8 cellular contexts compared by ENCODE assay signal in the genomic region with DNA sequence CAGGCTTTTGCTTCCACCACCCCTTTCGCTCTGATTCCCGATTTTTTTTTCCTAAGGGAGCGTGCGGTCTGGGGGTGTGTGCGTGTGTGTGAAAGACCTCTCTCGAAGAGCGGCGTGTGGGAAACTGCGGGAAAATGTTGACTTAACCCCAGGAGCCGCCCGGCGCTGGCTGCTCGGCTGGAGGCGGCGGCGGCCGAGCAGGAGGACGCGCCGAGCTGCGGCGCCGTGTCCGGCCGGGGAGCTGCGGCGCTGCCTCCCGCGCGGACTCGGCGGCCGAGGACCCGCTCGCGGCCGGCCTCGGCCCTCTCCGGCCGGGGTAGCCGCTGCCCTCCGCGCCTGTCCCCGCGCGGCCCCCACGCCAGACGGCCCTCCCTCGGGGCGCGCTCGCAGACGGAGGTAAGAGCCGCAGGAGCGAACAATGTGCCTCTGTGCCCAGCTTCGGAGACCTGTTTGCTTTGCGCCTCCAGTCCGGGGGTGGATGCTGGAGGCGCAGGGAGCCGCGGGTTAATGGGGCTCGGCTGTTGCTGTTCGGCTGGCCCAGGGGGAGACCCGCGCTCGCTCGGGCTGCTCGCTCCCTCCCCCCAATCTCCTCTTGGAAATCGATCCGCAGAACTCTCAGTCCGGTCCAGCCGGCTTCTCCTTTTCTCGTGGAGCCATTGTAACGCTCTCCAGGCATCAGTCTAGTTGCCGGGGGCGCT.
A peak's percentile ranks its signal among the peaks of the same experiment; 100 is the strongest.
DNase-seq lines count a peak whose midpoint lies in the region; ATAC-seq and TF ChIP-seq lines count a peak whose summit lies in the region.

No MANE protein-coding gene starts in this region.

- H3K4me3 ChIP-seq in epithelial cell of esophagus (ENCODE audit: low read length) (peak overlapping the region; percentile 71), mucosa of stomach (ENCODE audit: low read length) (peak overlapping the region; percentile 42)

- H3K4me1 ChIP-seq in mucosa of stomach (ENCODE audit: control insufficient read depth, insufficient read depth, low read length), result peaks cover 7% of the 10 kb centered on the region

- TF ChIP-seq CTCF in epithelial cell of esophagus (IDR thresholded peaks at IDR 0.05; ENCODE audit: insufficient read depth, low read depth, low read length, missing control alignments), result no peak

- peak overlapping the region; percentile 63 for H3K9ac ChIP-seq in mucosa of stomach (ENCODE audit: low read length)

- ATAC-seq in HG02973 (IDR thresholded peaks at IDR 0.05; ENCODE audit: unreplicated experiment), result no peak
- ATAC-seq in HG02884 (IDR thresholded peaks at IDR 0.05; ENCODE audit: unreplicated experiment), result no peak

- H3K27me3 ChIP-seq in mucosa of stomach (ENCODE audit: control insufficient read depth, insufficient read depth, low read length), result peaks cover 33% of the 10 kb centered on the region

- H3K9me3 ChIP-seq in mucosa of stomach (ENCODE audit: control insufficient read depth, low read length), result no peaks in the 10 kb centered on the region

- H3K36me3 ChIP-seq in mucosa of stomach (ENCODE audit: control insufficient read depth, insufficient read depth, low read length), result no peaks in the 10 kb centered on the region

- peak; percentile 67 for DNase-seq in DMS 273 (lab: John Stamatoyannopoulos, UW; ENCODE audit: unreplicated experiment)
- no peak for DNase-seq in DMS 273 treated with DMSO at 0.1 percent for 48 hours (lab: John Stamatoyannopoulos, UW)
- peak; percentile 74 for DNase-seq in NCI-H510A treated with DMSO at 0.1 percent for 48 hours (lab: John Stamatoyannopoulos, UW)
- peak; percentile 58 for DNase-seq in epithelial cell of esophagus (ENCODE audit: low read depth)
- no peak for DNase-seq in pons (ENCODE audit: low spot score)

Comparison
In these comparisons a context has a peak if more than half of its experiments do, and no peak if none do; other contexts are left out.
1. DNase-seq: peak in DMS 273 (single experiment), NCI-H510A treated with DMSO at 0.1 percent for 48 hours (single experiment) and epithelial cell of esophagus (single experiment); none in DMS 273 treated with DMSO at 0.1 percent for 48 hours (single experiment) and pons (single experiment).